22 cellular contexts compared by ENCODE assay signal in the genomic region with DNA sequence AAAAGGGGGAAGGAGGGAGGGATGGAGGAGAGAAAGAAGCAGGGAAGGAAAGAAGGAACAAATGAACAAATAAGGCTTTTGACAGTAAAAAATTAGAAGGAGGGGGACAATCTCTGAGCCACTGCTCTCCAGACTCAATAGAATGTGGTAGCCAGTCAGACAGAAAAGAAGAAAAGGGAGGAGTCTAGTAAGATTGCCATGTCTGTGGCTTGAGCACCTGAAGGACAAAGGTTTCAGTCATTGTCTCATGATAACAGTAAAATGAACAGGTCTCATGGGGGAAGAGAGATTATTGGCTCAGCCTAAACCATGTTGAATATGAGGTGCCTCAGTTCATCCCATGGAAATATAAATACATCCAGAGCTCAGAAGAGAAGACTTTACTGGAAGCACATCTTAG. TPM values are rescaled to one million over a fixed set of nuclear protein-coding genes. Genes with fewer than 3 reads are reported as not detected.
DNase-seq lines count a peak whose midpoint lies in the region; ATAC-seq, FAIRE-seq and TF ChIP-seq lines count a peak whose summit lies in the region.
"Had no signal": no experiment of that assay in that cellular context is flagged by ENCODE, and none has a peak within 500 bp of the region (broad histone marks: within the 10 kb centered on the region; RNA-seq: fewer than 3 reads in every experiment).

No MANE protein-coding gene starts in this region.

- H3K4me1 Mint-ChIP-seq in T-cell, result no peaks in the 10 kb centered on the region

- RAD21 ChIA-PET in GM12878 (lab: Charles Lee; ENCODE audit: unreplicated experiment), result interaction anchor here (0.9 kb wide), 1 partner anchor 10 kb away, joined by 3 read pairs; no protein-coding TSS in a partner anchor

- DNase-seq in GM12878 (ENCODE audit: low read depth, low spot score), result no peak
- no peak for DNase-seq in GM10266 (ENCODE audit: extremely low spot score)
- no peak for DNase-seq in T-cell
- no peak for DNase-seq in HuH-7 (ENCODE audit: low spot score)
- no peak for DNase-seq in NAMALWA (ENCODE audit: low spot score)
- DNase-seq: DMS53; Kasumi-1; NCI-H1694; NCI-H524; Peyer's patch; stimulated activated CD4-positive, alpha-beta T cell treated with anti-CD3 and anti-CD28 coated beads, Interleukin-4, amount 100 ng/mL, for 4 hours; trophoblast cell had no signal

- H3K4me2 ChIP-seq in GM12878 (ENCODE audit: control insufficient read depth, insufficient read depth), result no peak overlapping the region
- H3K4me2 ChIP-seq: GM23338 had no signal

- TF ChIP-seq CTCF in GM12878 (IDR thresholded peaks at IDR 0.05 in 2 of 3, conservative IDR thresholded peaks at IDR 0.05 in 1 of 3; ENCODE audit: control insufficient read depth in 2 of 3, extremely low read depth in 1 of 3, insufficient read depth in 1 of 3, low read depth in 3 of 3, low read length in 3 of 3), result no peak
- TF ChIP-seq CTCF in GM10266 (IDR thresholded peaks at IDR 0.05; ENCODE audit: control insufficient read depth, insufficient read depth, low read depth, missing control alignments), result no peak

- no peaks in the 10 kb centered on the region for H3K79me2 ChIP-seq in GM12878 (ENCODE audit: control insufficient read depth, insufficient read depth, low read length)

- no peaks in the 10 kb centered on the region for H3K9me3 ChIP-seq in GM12878 (replicated peaks; ENCODE audit: control insufficient read depth, insufficient read depth, low read length)
- H3K9me3 ChIP-seq: Peyer's patch had no signal

- H3K9ac ChIP-seq in GM12878 (ENCODE audit: control insufficient read depth, insufficient read depth, low read length), result no peak overlapping the region

- TF ChIP-seq RAD21 in GM12878 (IDR thresholded peaks at IDR 0.05; ENCODE audit: insufficient read depth, low read depth, low read length), result no peak

- no peaks in the 10 kb centered on the region for H3K9me3 Mint-ChIP-seq in T-cell
- H3K9me3 Mint-ChIP-seq: mesothelial cell of epicardium had no signal

- no peak overlapping the region for H3K27ac Mint-ChIP-seq in T-cell
- H3K27ac Mint-ChIP-seq: GM23338, mesothelial cell of epicardium had no signal

- in situ Hi-C loops in GM12878 (cut with MboI), result no loop called here

- CTCF ChIA-PET in GM12878 (lab: Yijun Ruan, JAX), result interaction anchor here (1.0 kb wide), 1 partner anchor 16 kb away, joined by 3 read pairs; no protein-coding TSS in a partner anchor
- CTCF ChIA-PET in T-cell (lab: Charles Lee), result no interaction called here

- FAIRE-seq in GM12878 (lab: Jason Lieb, UNC), result peak; percentile 13
- FAIRE-seq: astrocyte, keratinocyte had no signal

- H2AFZ ChIP-seq in GM12878 (ENCODE audit: control insufficient read depth, low read depth, low read length), result no peak overlapping the region
- H2AFZ ChIP-seq: GM23338 had no signal

- TF ChIP-seq EP300 in GM12878 (IDR thresholded peaks at IDR 0.05; ENCODE audit: borderline replicate concordance in 1 of 2, control insufficient read depth in 1 of 2, low read depth in 2 of 2, low read length in 2 of 2), result no peak

- intact Hi-C loops in GM12878 (cut with micrococcal nuclease; ENCODE audit: unreplicated experiment), result no loop called here

- H3K4me3 Mint-ChIP-seq in T-cell, result no peak overlapping the region
- H3K4me3 Mint-ChIP-seq: GM23338, mesothelial cell of epicardium had no signal

- H4K20me1 ChIP-seq in GM12878 (ENCODE audit: control insufficient read depth, insufficient read depth), result no peaks in the 10 kb centered on the region

- peaks cover 18 to 28% of the 10 kb centered on the region in 2 donors for H3K27me3 Mint-ChIP-seq in T-cell

- BruUV-seq in GM12878 (replicated peaks; lab: Mats Ljungman, UMichigan), result no TSS peak

- H3K36me3 Mint-ChIP-seq in T-cell, result no peaks in the 10 kb centered on the region
- H3K36me3 Mint-ChIP-seq: mesothelial cell of epicardium had no signal

- H3K4me1 ChIP-seq in GM12878 (ENCODE audit: control insufficient read depth, insufficient read depth, low read length), result peaks cover 13% of the 10 kb centered on the region; the same call in 1 of the 2 replicates
- H3K4me1 ChIP-seq: Peyer's patch had no signal

- SMC1A ChIA-PET in GM12878 (lab: Charles Lee; ENCODE audit: uncharacterized antibody, unreplicated experiment), result interaction anchor here (1.6 kb wide), 1 partner anchor 12 kb away, joined by 6 read pairs; no protein-coding TSS in a partner anchor

- no peak overlapping the region for H3K4me3 ChIP-seq in GM12878
- H3K4me3 ChIP-seq: coronary artery, GM23338, Peyer's patch had no signal

- no peaks in the 10 kb centered on the region for H3K27me3 ChIP-seq in GM12878 (replicated peaks in 1 of 2; ENCODE audit: control insufficient read depth in 2 of 2, insufficient read depth in 2 of 2, low read length in 1 of 2)
- H3K27me3 ChIP-seq: Peyer's patch had no signal

- no peak overlapping the region for H3K27ac ChIP-seq in GM12878 (ENCODE audit: control insufficient read depth, insufficient read depth)
- H3K27ac ChIP-seq: C4-2B, coronary artery, Peyer's patch, VCaP had no signal

- no peaks in the 10 kb centered on the region for H3K36me3 ChIP-seq in GM12878 (ENCODE audit: control insufficient read depth in 2 of 2, insufficient read depth in 2 of 2, low read length in 1 of 2)
- H3K36me3 ChIP-seq: Peyer's patch had no signal

- no peak for TF ChIP-seq POLR2A in GM12878 (IDR thresholded peaks at IDR 0.05; ENCODE audit: low read depth, low read length)

- POLR2A ChIA-PET in GM12878 (lab: Charles Lee) (no interaction called here), T-cell (lab: Charles Lee) (no interaction called here)

- ATAC-seq in GM18909 (IDR thresholded peaks at IDR 0.05; ENCODE audit: poor library complexity, unreplicated experiment), result peak; percentile 66
- ATAC-seq in GM21619 (IDR thresholded peaks at IDR 0.05; ENCODE audit: unreplicated experiment), result peak; percentile 49
- ATAC-seq in HG03025 (IDR thresholded peaks at IDR 0.05; ENCODE audit: low FRiP score, unreplicated experiment), result peak; percentile 55
- peak; percentile 70 for ATAC-seq in GM12878
- ATAC-seq in T-cell (replicated peaks in 1 of 4), result no peak
- ATAC-seq: GM23338 had no signal

TF ChIP-seq in GM12878, 131 proteins besides CTCF, POLR2A, EP300 and RAD21:
- TF ChIP-seq WRNIP1 (IDR thresholded peaks at IDR 0.05; ENCODE audit: borderline replicate concordance, low read depth, low read length) (no peak), BACH1 (IDR thresholded peaks at IDR 0.05; ENCODE audit: borderline replicate concordance) (no peak), RCOR1 (conservative IDR thresholded peaks at IDR 0.05; ENCODE audit: low read depth, low read length) (no peak), ESRRA (IDR thresholded peaks at IDR 0.05; ENCODE audit: low read length) (no peak), SRF (IDR thresholded peaks at IDR 0.05; ENCODE audit: low read depth in 2 of 2, low read length in 2 of 2) (no peak), RAD51 (IDR thresholded peaks at IDR 0.05) (no peak), SIX5 (IDR thresholded peaks at IDR 0.05; ENCODE audit: low read depth, low read length, severe bottlenecking) (no peak)

RNA-seq across cellular contexts. Expression of a gene that starts 14.0 kb away (rescaled TPM):
- 33.9 and 34.0 TPM in 2 replicates for total RNA-seq in GM12878 (2013; cell fraction: nucleolus; rRNA removed)
- 14.0 and 18.3 TPM in 2 replicates for total RNA-seq in GM12878 (2014; rRNA removed)
- total RNA-seq in GM12878 (2014; rRNA removed; fragmentation: Illumina TruSeq; extraction: Trizol), result 9.4 and 12.0 TPM in 2 replicates
- total RNA-seq in GM12878 (2021), result 67.4 and 70.1 TPM in 2 replicates
- polyA plus RNA-seq in GM12878 (2011; ENCODE audit: low read depth), result 36.6 TPM
- 25.4 and 32.3 TPM in 2 replicates for polyA plus RNA-seq in GM12878 (2011; rRNA removed)
- 7.8 and 20.7 TPM in 2 replicates for polyA plus RNA-seq in GM12878 (2011; cell fraction: cytosol; rRNA removed)
- polyA plus RNA-seq in GM12878 (2011; cell fraction: nucleus; rRNA removed), result 19.5 and 20.0 TPM in 2 replicates
- polyA plus RNA-seq in GM12878 (2012), result 46.3 and 55.4 TPM in 2 replicates
- 79.3 and 104 TPM in 2 replicates for polyA plus RNA-seq in GM12878 (2014; fragmentation: Illumina TruSeq; extraction: Trizol)
- polyA plus RNA-seq in GM12878 (2014; fragmentation: Nextera tagmentation; extraction: Ambion mirVana), result not detected
- polyA plus RNA-seq in GM12878 (2014; rRNA removed), result 8.5 and 10.5 TPM in 2 replicates
- polyA plus RNA-seq in GM12878 (2016; fragmentation: Nextera tagmentation; extraction: Ambion mirVana), result 100 to 1,000 TPM; 171 to 190 TPM
- polyA minus RNA-seq in GM12878 (2011; rRNA and poly(A)+ RNA removed), result 19.1 and 31.9 TPM in 2 replicates
- polyA minus RNA-seq in GM12878 (2011; cell fraction: cytosol; rRNA and poly(A)+ RNA removed), result 25.9 and 30.9 TPM in 2 replicates
- polyA minus RNA-seq in GM12878 (2011; cell fraction: nucleus; rRNA and poly(A)+ RNA removed), result 38.3 and 65.9 TPM in 2 replicates
- total RNA-seq in T-cell, result 100 to 1,000 TPM in 2 of 5 donors, 10 to 100 TPM in 3; 28.9 to 160 (median 32.0) TPM

Comparison
In these comparisons a context has a peak if more than half of its experiments do, and no peak if none do; other contexts are left out.
1. ATAC-seq: peak in GM18909 (single experiment), GM21619 (single experiment), HG03025 (single experiment) and GM12878 (single experiment); none in T-cell (0 of 4).